ENCODE assay signal across 22 cellular contexts in the genomic region with DNA sequence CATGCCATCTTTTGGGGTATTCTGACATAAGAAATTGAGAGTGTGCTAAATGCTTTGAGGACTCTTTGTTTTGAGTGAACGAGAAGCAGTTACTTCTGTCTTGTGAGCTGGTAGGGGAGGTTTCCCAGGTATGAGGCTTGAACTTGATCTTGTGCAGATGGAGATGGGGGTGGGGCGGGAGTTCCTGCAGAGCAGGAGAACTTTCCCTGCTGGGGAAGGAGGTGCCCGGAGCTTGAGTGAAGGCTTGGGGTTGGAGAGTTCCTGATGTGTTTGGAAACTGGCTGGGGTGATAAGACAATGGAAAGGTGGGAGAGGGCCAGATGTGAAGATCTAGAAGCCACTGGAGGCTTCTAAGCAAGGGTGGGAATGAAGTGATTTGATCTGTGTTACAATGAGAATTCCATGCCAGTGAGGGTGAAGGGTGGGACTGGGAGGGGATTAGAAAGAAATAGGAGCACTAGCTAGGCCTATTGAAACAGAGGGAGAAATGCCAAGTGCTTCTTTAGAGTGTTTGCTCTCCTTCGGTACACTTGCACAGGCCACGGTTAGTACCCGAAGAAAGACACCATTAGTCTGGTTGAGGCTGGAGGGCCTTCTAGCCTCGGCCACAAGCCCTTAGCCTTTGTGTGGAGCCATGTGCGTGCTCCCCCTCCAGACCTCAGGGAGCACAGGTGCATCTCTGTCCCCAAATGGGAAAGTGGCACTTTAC.
"Had no signal": no experiment of that assay in that cellular context is flagged by ENCODE, and none has a peak within 500 bp of the region (broad histone marks: within the 10 kb centered on the region; RNA-seq: fewer than 3 reads in every experiment).

No MANE protein-coding gene starts in this region.

- H3K36me3 Mint-ChIP-seq: activated naive CD8-positive, alpha-beta T cell treated with anti-CD3 and anti-CD28 coated beads, Interleukin-2, amount 10 ng/mL, durations not matched to agents 7 days and 5 days; memory B cell; stimulated activated naive B cell treated with anti-CD40 and anti-IgM and Interleukin-4, amounts not matched to agents 10 μg/mL and 1 μg/mL and 100 μg/mL, for 72 hours had no signal

- DNase-seq: activated CD4-positive, alpha-beta T cell treated with anti-CD3 and anti-CD28 coated beads, Interleukin-2, amount 10 ng/mL, durations not matched to agents 24 days and 14 days; activated CD8-positive, alpha-beta T cell treated with anti-CD3 and anti-CD28 coated beads for 36 hours; activated naive CD4-positive, alpha-beta T cell treated with Interleukin-2 at 50 U/mL for 16 hours; activated naive CD8-positive, alpha-beta T cell treated with anti-CD3 and anti-CD28 coated beads, Interleukin-2, amount 10 ng/mL, durations not matched to agents 7 days and 5 days; activated T-cell treated with anti-CD3 and anti-CD28 coated beads, Interleukin-2, amount 50 U/mL, for 1 hour; amygdala; effector CD8-positive, alpha-beta T cell; naive thymus-derived CD8-positive, alpha-beta T cell; stimulated activated CD4-positive, alpha-beta T cell treated with anti-CD3 and anti-CD28 coated beads, Interleukin-4, amount 100 ng/mL, for 4 hours; stimulated activated naive B cell treated with anti-CD40 and anti-IgM and Interleukin-4, amounts not matched to agents 10 μg/mL and 1 μg/mL and 100 μg/mL, for 72 hours; T-helper 1 cell; T-helper 9 cell had no signal

- H3K4me3 ChIP-seq: cardiac muscle cell, esophagus muscularis mucosa, smooth muscle cell, thoracic aorta had no signal

- H3K4me3 Mint-ChIP-seq: activated CD4-positive, alpha-beta T cell treated with anti-CD3 and anti-CD28 coated beads, Interleukin-2, amount 10 ng/mL, durations not matched to agents 24 days and 14 days; activated CD8-positive, alpha-beta T cell treated with anti-CD3 and anti-CD28 coated beads for 36 hours; activated naive CD8-positive, alpha-beta T cell treated with anti-CD3 and anti-CD28 coated beads, Interleukin-2, amount 10 ng/mL, durations not matched to agents 7 days and 5 days; dendritic cell treated with granulocyte-macrophage colony-stimulating factor and Interleukin-4, amounts not matched to agents 40 ng/mL and 50 ng/mL, for 4 days; memory B cell; naive thymus-derived CD8-positive, alpha-beta T cell; stimulated activated naive B cell treated with anti-CD40 and anti-IgM and Interleukin-4, amounts not matched to agents 10 μg/mL and 1 μg/mL and 100 μg/mL, for 72 hours had no signal

- H3K4me1 Mint-ChIP-seq: memory B cell had no signal

- H3K27ac ChIP-seq: cardiac muscle cell, esophagus muscularis mucosa, parathyroid adenoma, thoracic aorta had no signal

- H3K36me3 ChIP-seq: cardiac muscle cell, esophagus muscularis mucosa, thoracic aorta had no signal

- H3K9me3 Mint-ChIP-seq: activated CD4-positive, alpha-beta T cell treated with anti-CD3 and anti-CD28 coated beads, Interleukin-2, amount 10 ng/mL, durations not matched to agents 24 days and 14 days; activated CD8-positive, alpha-beta T cell treated with anti-CD3 and anti-CD28 coated beads for 36 hours; activated naive CD8-positive, alpha-beta T cell treated with anti-CD3 and anti-CD28 coated beads, Interleukin-2, amount 10 ng/mL, durations not matched to agents 7 days and 5 days; activated T-helper 2 cell treated with anti-CD3 and anti-CD28 coated beads, Interferon-gamma antibody, Interleukin-2, Interleukin-4, amounts not matched to agents 10 μg/mL and 5 μg/mL and 100 μg/mL, durations not matched to agents 14 hours and 24 hours and 36 hours; dendritic cell treated with granulocyte-macrophage colony-stimulating factor and Interleukin-4, amounts not matched to agents 40 ng/mL and 50 ng/mL, for 4 days; memory B cell had no signal

- ATAC-seq: activated CD8-positive, alpha-beta T cell treated with anti-CD3 and anti-CD28 coated beads for 36 hours; left lobe of liver; naive thymus-derived CD8-positive, alpha-beta T cell; sciatic nerve; stimulated activated naive B cell treated with anti-CD40 and anti-IgM and Interleukin-4, amounts not matched to agents 10 μg/mL and 1 μg/mL and 100 μg/mL, for 72 hours had no signal

- H3K9me3 ChIP-seq: esophagus muscularis mucosa, thoracic aorta had no signal
